In the genomic region with DNA sequence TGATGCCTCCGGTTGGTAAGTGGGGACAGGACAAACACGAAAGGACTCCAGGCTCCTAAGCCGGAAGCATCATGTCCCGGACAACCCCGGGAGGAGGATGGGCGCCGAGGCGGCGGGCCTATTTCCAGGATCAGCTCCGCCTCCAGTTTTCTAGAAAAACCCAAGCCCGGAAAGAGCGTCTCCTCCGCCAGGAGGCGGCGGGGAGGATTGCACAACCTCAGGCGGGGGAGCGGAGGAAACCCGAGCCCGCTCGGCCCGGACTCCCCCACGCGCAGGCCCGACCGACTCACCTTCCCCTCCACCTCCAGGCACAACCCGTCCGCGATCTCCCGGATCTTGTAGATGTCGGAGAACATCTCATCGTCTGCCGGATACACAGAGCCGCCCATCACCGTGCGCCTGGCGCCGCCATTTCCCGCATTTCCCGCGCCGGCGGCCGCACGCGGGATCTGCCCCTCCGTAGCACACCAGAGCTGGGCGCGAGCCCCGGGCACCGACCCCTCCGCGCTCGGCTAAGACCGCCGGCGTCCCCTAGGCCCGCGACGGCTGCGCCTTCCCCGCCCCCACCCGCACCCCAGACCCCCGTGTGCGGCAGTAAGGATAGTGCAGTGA, we compare ENCODE assay signal across 1 cellular context.
TF ChIP-seq lines count a peak whose summit lies in the region.

No MANE protein-coding gene starts in this region.

TF ChIP-seq in Ishikawa, 13 proteins besides CTCF, POLR2A, EP300 and RAD21 (continued from another document):
- 0 out of 2 replicates have a peak, but pooled peaks have one; percentile 21 for TF ChIP-seq TCF12 (IDR thresholded peaks at IDR 0.05; ENCODE audit: low read depth)
- TF ChIP-seq TEAD4 (IDR thresholded peaks at IDR 0.05) = no peak
- no peak for TF ChIP-seq ZBTB7A (IDR thresholded peaks at IDR 0.05; ENCODE audit: low read depth)
- TF ChIP-seq CEBPB (IDR thresholded peaks at IDR 0.05) = peak; percentile 99
- no peak for TF ChIP-seq CREB1 (IDR thresholded peaks at IDR 0.05; ENCODE audit: low read depth)
- TF ChIP-seq, protein P1, sequence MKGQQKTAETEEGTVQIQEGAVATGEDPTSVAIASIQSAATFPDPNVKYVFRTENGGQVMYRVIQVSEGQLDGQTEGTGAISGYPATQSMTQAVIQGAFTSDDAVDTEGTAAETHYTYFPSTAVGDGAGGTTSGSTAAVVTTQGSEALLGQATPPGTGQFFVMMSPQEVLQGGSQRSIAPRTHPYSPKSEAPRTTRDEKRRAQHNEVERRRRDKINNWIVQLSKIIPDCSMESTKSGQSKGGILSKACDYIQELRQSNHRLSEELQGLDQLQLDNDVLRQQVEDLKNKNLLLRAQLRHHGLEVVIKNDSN (IDR thresholded peaks at IDR 0.05) = no peak
